Comparison of ENCODE assay signal across 7 cellular contexts in genomic region chr21:5144731-5145130, GRCh38.
A peak's percentile ranks its signal among the peaks of the same experiment; 100 is the strongest.
DNase-seq lines count a peak whose midpoint lies in the region; ATAC-seq and TF ChIP-seq lines count a peak whose summit lies in the region.
"Not testable (repeated sequence)": the region's sequence is repeated elsewhere in the genome, so short reads cannot be mapped to it uniquely, and the experiment has no call there.

No MANE protein-coding gene starts in this region.

- not testable (repeated sequence) for H3K27ac ChIP-seq in testis

- H3K36me3 ChIP-seq in testis (ENCODE audit: low read depth, missing control alignments), result not testable (repeated sequence)

- H3K27me3 ChIP-seq in testis, result not testable (repeated sequence)

- H3K36me3 Mint-ChIP-seq in CD14-positive monocyte, result not testable (repeated sequence)

- H3K4me3 ChIP-seq in testis, result not testable (repeated sequence)

- DNase-seq in CD14-positive monocyte (ENCODE audit: low spot score), result peak; percentile 39
- DNase-seq in activated naive CD4-positive, alpha-beta T cell treated with anti-CD3 and anti-CD28 coated beads, Interleukin-2, amount 50 U/mL, for 16 hours, result peak; percentile 4
- peak; percentile 5 for DNase-seq in cardiac septum (ENCODE audit: low spot score)
- peak; percentile 28 for DNase-seq in left lobe of liver (ENCODE audit: low spot score)
- not testable (repeated sequence) for DNase-seq in omental fat pad (ENCODE audit: low spot score)
- peak; percentile 45 for DNase-seq in sciatic nerve (ENCODE audit: low spot score)
- peak; percentile 18 for DNase-seq in testis

- not testable (repeated sequence) for H3K9me3 ChIP-seq in testis

- H3K4me3 Mint-ChIP-seq in CD14-positive monocyte, result not testable (repeated sequence)

- H3K27me3 Mint-ChIP-seq in CD14-positive monocyte (ENCODE audit: low read depth in 3 of 3), result not testable (repeated sequence)

- not testable (repeated sequence) for H3K4me1 ChIP-seq in testis

- not testable (repeated sequence) for TF ChIP-seq CTCF in CD14-positive monocyte (IDR thresholded peaks at IDR 0.05); omental fat pad (IDR thresholded peaks at IDR 0.05); testis (IDR thresholded peaks at IDR 0.05)

- H3K4me1 Mint-ChIP-seq in CD14-positive monocyte, result not testable (repeated sequence)

- not testable (repeated sequence) for ATAC-seq in left lobe of liver, sciatic nerve
- ATAC-seq in omental fat pad (ENCODE audit: low FRiP score), result peak; percentile 31

- WGBS in testis, 2 donors, result 51% methylated on average over 8 of the region's 15 CpGs; no CpG with 5 or more reads in 1 of the 2 donors

- intact Hi-C loops in CD14-positive monocyte (cut with micrococcal nuclease); cardiac septum (cut with DNase I); sciatic nerve (cut with DNase I); testis (cut with DNase I; ENCODE audit: low total_unique reads): not testable (repeated sequence)

- H3K27ac Mint-ChIP-seq in CD14-positive monocyte, result peak overlapping the region in 1 of 7 donors; percentile 37

- H3K9me3 Mint-ChIP-seq in CD14-positive monocyte, result not testable (repeated sequence)

- TF ChIP-seq POLR2A in testis (IDR thresholded peaks at IDR 0.05), result not testable (repeated sequence)
